In the genomic region with DNA sequence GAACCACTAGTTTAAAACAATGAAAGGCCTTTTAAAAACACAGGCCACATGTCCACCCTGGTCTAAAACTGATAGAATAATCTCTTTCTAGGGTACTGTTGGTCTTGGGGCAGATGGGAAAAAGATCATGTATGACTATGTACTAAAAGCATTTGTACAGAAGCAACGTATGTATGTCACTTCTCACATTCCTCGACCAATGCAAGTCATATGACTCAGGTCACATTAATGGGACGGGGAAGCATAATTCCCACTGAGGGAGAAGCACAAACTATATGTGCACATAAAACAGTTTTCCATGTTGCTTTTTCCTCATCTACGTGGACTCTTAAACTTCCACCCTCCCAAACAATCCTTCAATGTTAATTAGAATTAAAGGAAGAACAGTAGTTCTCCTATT, we compare ENCODE assay signal across 19 cellular contexts.
"Had no signal": no experiment of that assay in that cellular context is flagged by ENCODE, and none has a peak within 500 bp of the region (broad histone marks: within the 10 kb centered on the region; RNA-seq: fewer than 3 reads in every experiment).

No MANE protein-coding gene starts in this region.

- H3K27ac Mint-ChIP-seq: activated naive CD8-positive, alpha-beta T cell; brain; T-cell had no signal

- FAIRE-seq: keratinocyte had no signal

- H3K4me3 ChIP-seq: gastroesophageal sphincter, transverse colon had no signal

- H3K4me3 Mint-ChIP-seq: activated naive CD8-positive, alpha-beta T cell; brain; T-cell had no signal

- H3K79me2 ChIP-seq: parathyroid adenoma had no signal

- H3K27me3 Mint-ChIP-seq: activated naive CD8-positive, alpha-beta T cell; brain; naive B cell; T-cell had no signal

- H2AFZ ChIP-seq: parathyroid adenoma had no signal

- H3K27me3 ChIP-seq: gastroesophageal sphincter, transverse colon had no signal

- H3K9ac ChIP-seq: parathyroid adenoma had no signal

- H3K4me1 Mint-ChIP-seq: brain had no signal

- ATAC-seq: activated CD4-positive, CD25-positive, alpha-beta regulatory T cell treated with anti-CD3 and anti-CD28 coated beads, Interleukin-2, amount 50 U/mL, for 24 hours; gastroesophageal sphincter; left lobe of liver; stimulated activated naive CD8-positive, alpha-beta T cell treated with anti-CD3 and anti-CD28 coated beads, Interleukin-15, Interleukin-2, amounts not matched to agents 100 U/mL and 50 U/mL, for 24 hours; T-cell had no signal

- H3K9me3 Mint-ChIP-seq: brain, naive B cell, T-cell had no signal

- H3K4me1 ChIP-seq: gastroesophageal sphincter, parathyroid adenoma had no signal

- H3K27ac ChIP-seq: gastroesophageal sphincter, parathyroid adenoma, transverse colon had no signal

- H3K9me3 ChIP-seq: gastroesophageal sphincter, transverse colon had no signal

- H3K36me3 ChIP-seq: gastroesophageal sphincter, transverse colon had no signal

- DNase-seq: activated CD4-positive, alpha-beta T cell treated with anti-CD3 and anti-CD28 coated beads, Interleukin-2, amount 50 U/mL, for 1 hour; activated CD8-positive, alpha-beta memory T cell treated with anti-CD3 and anti-CD28 coated beads for 24 hours; activated gamma-delta T cell treated with Interleukin-2 at 50 U/mL for 16 hours; amygdala; effector memory CD4-positive, alpha-beta T cell; naive B cell; stimulated activated CD4-positive, alpha-beta T cell treated with anti-CD3 and anti-CD28 coated beads, Interleukin-4, amount 100 ng/mL, for 4 hours; stimulated activated CD8-positive, alpha-beta memory T cell treated with anti-CD3 and anti-CD28 coated beads, Interleukin-4, amount 100 ng/mL, for 48 hours; stimulated activated naive CD8-positive, alpha-beta T cell treated with anti-CD3 and anti-CD28 coated beads, Interleukin-15, Interleukin-2, amounts not matched to agents 100 U/mL and 50 U/mL, for 24 hours; T-cell; T-helper 9 cell; transverse colon had no signal
